8 cellular contexts compared by ENCODE assay signal in the genomic region with DNA sequence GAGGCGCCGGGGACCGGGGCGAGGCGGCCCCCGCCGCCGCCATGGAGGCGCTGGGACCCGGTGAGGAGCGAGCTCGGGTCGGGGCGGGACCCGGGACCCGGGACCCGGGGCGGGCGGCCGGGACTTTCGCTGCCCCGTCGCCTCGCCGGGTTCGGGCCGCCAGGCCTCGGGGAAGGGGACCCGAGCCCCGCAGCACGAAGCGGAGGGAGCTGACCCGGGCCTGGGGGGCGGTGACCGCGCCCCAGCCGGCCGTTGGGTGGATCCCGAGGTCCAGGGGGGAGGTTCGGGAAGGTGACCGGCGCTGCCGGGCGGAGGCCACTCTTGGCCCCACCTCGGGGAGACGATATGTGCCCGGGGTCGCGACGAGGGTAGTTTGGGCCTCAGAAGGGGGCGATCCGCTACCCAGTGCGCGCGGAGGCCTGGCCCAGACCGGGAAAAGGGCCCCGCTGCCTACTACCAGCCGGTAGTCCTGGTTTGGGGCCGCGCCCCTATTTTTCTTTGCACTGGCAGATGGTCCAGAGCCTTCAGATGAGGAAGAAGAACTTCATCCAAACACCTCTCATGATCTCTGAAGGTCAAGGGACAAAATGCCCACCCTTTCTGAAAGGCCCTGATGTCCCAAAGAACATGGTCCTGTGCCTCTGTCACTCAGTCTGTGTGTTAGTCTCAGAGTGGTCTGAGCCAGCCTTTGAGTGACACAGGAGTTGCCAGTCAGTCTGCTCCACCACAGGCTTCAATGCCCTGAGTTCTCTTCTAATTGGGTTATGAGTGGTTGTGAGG. TPM values are rescaled to one million over a fixed set of nuclear protein-coding genes. Genes with fewer than 3 reads are reported as not detected.
DNase-seq lines count a peak whose midpoint lies in the region; ATAC-seq and TF ChIP-seq lines count a peak whose summit lies in the region.

No MANE protein-coding gene starts in this region.

- H3K9ac ChIP-seq in adipocyte (ENCODE audit: low read length) = peak overlapping the region; percentile 93

- H3K27me3 ChIP-seq in adipocyte (replicated peaks; ENCODE audit: control insufficient read depth, insufficient read depth, low read length) = no peaks in the 10 kb centered on the region
- H3K27me3 ChIP-seq in cardiac muscle cell = no peaks in the 10 kb centered on the region

- ATAC-seq in GM18907 (IDR thresholded peaks at IDR 0.05; ENCODE audit: unreplicated experiment) (peak; percentile 31), HG02870 (IDR thresholded peaks at IDR 0.05; ENCODE audit: unreplicated experiment) (no peak), HG02973 (IDR thresholded peaks at IDR 0.05; ENCODE audit: unreplicated experiment) (no peak)

- H3K27ac ChIP-seq in cardiac muscle cell = peak overlapping the region; percentile 89

- no peaks in the 10 kb centered on the region for H3K36me3 ChIP-seq in adipocyte (ENCODE audit: control insufficient read depth, insufficient read depth, low read length, severe bottlenecking)
- H3K36me3 ChIP-seq in cardiac muscle cell = no peaks in the 10 kb centered on the region

- H3K4me3 ChIP-seq in adipocyte (ENCODE audit: low read length) (peak overlapping the region; percentile 91), cardiac muscle cell (peak overlapping the region; percentile 70)

- H3K4me1 ChIP-seq in adipocyte (ENCODE audit: control insufficient read depth, insufficient read depth, low read length) = peaks cover 20% of the 10 kb centered on the region
- peaks cover 15% of the 10 kb centered on the region for H3K4me1 ChIP-seq in cardiac muscle cell (ENCODE audit: low read depth)

- TF ChIP-seq CTCF in cardiac muscle cell (IDR thresholded peaks at IDR 0.05; ENCODE audit: low read depth, low read length) = no peak

- DNase-seq in ACHN (peak; percentile 10), NCI-H774 (lab: John Stamatoyannopoulos, UW) (peak; percentile 19), adipocyte (ENCODE audit: low read depth) (peak; percentile 64), cardiac muscle cell (ENCODE audit: low read depth in 1 of 2, low spot score in 1 of 2) (peak; percentile 14 to 50), occipital lobe (lab: John Stamatoyannopoulos, UW) (peak; percentile 18)

- no peaks in the 10 kb centered on the region for H3K9me3 ChIP-seq in adipocyte (ENCODE audit: control insufficient read depth, low read length)
- H3K9me3 ChIP-seq in cardiac muscle cell (ENCODE audit: low read depth) = no peaks in the 10 kb centered on the region

- in situ Hi-C loops in ACHN (cut with HindIII; ENCODE audit: low pct_ligation_motif_present, low pct_unique_long_range_greater_than_20kb, low sequenced_read_pairs) = no loop called here

RNA-seq across cellular contexts. Expression of a gene that starts 0.8 kb away (rescaled TPM):
- total RNA-seq in cardiac muscle cell (15.1 and 21.1 TPM in 2 replicates), occipital lobe (102 TPM)
- 11.4 and 17.8 TPM in 2 replicates for polyA plus RNA-seq in cardiac muscle cell

RNA-seq across cellular contexts. Expression of a gene that starts 38.8 kb away (rescaled TPM):
- 4.9 and 5.1 TPM in 2 replicates for total RNA-seq in cardiac muscle cell
- polyA plus RNA-seq in cardiac muscle cell = 1.4 and 3.4 TPM in 2 replicates
- total RNA-seq in occipital lobe = 10.9 TPM

Comparison
In these comparisons a context has a peak if more than half of its experiments do, and no peak if none do; other contexts are left out.
1. DNase-seq: peak in every context shown above with its lines; median percentile 64 in adipocyte; 32 in cardiac muscle cell; 19 in NCI-H774; 18 in occipital lobe; 10 in ACHN.